ENCODE assay signal across 8 cellular contexts in the genomic region with DNA sequence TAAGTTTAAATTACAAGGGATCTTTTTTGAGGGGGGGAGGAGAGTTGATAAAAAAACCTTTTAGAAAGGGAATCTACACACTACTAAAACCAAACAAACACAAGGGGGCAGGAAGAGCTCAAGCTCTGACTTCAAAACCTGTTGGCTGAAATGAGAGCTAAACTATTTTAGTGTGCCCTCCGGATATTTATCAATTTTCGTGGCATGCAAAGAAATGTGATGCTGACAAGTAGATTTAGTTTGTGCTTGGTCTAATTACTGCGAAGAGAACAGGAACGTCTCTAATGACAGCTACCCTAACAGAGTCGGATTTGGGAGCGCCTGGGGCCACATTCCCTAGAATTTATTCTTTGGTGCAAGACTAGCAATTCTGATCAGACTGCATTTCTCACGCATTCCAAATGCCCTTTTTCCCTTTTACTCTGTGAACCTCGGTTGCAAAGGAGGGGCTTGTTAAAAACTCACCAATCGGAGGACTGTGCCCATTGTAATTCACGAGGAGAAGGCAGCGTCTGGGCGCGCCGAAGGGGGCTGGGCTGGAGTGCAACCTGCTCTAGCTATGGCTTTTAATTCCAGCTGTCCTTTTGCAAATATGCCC. TPM values are rescaled to one million over a fixed set of nuclear protein-coding genes. Genes with fewer than 3 reads are reported as not detected.
A peak's percentile ranks its signal among the peaks of the same experiment; 100 is the strongest.
DNase-seq lines count a peak whose midpoint lies in the region; ATAC-seq lines count a peak whose summit lies in the region.

No MANE protein-coding gene starts in this region.

- no peak for ATAC-seq in HG03442 (IDR thresholded peaks at IDR 0.05; ENCODE audit: unreplicated experiment)
- no peak for ATAC-seq in GM18868 (IDR thresholded peaks at IDR 0.05; ENCODE audit: unreplicated experiment)

- H3K18ac ChIP-seq in mesendoderm (ENCODE audit: low read length), result no peak overlapping the region

- H4K8ac ChIP-seq in mesendoderm (ENCODE audit: low read depth, low read length), result no peak overlapping the region

- intact Hi-C loops in activated CD4-positive, alpha-beta memory T cell treated with anti-CD3 and anti-CD28 coated beads for 36 hours (cut with micrococcal nuclease), result loop anchor here (1.0 kb wide), 1 partner anchor 186 kb away; no protein-coding TSS in a partner anchor

- H2AK5ac ChIP-seq in mesendoderm (ENCODE audit: low read length), result no peak overlapping the region

- H3K79me1 ChIP-seq in mesendoderm (ENCODE audit: low read length), result no peaks in the 10 kb centered on the region

- H3K27ac ChIP-seq in mesendoderm (ENCODE audit: low read depth, low read length), result peak overlapping the region; percentile 42

- H3K23ac ChIP-seq in mesendoderm (ENCODE audit: low read length), result no peak overlapping the region

- no CpG with 5 or more reads among the region's 14 CpGs for WGBS in mesendoderm (ENCODE audit: extremely low coverage, insufficient coverage, low lambda C conversion rate)

- no peaks in the 10 kb centered on the region for H3K4me1 ChIP-seq in mesendoderm (ENCODE audit: control insufficient read depth, low read depth, low read length)

- peak overlapping the region; percentile 78 for H3K56ac ChIP-seq in mesendoderm (ENCODE audit: low read length)

- CTCF ChIA-PET in activated CD4-positive, alpha-beta memory T cell treated with anti-CD3 and anti-CD28 coated beads for 36 hours (lab: Charles Lee), result interaction anchor here (0.7 to 1.1 kb wide), 3 partner anchors 11 to 930 kb away, joined by 3 read pairs; no protein-coding TSS in a partner anchor

- no peak overlapping the region for H3K4me3 Mint-ChIP-seq in activated CD4-positive, alpha-beta memory T cell treated with anti-CD3 and anti-CD28 coated beads for 36 hours

- no peaks in the 10 kb centered on the region for H3K9me3 Mint-ChIP-seq in activated CD4-positive, alpha-beta memory T cell treated with anti-CD3 and anti-CD28 coated beads for 36 hours

- no peak overlapping the region for H2BK15ac ChIP-seq in mesendoderm (replicated peaks; ENCODE audit: low read depth)

- H3K27ac Mint-ChIP-seq in activated CD4-positive, alpha-beta memory T cell treated with anti-CD3 and anti-CD28 coated beads for 36 hours, result no peak overlapping the region

- no peaks in the 10 kb centered on the region for H3K36me3 ChIP-seq in mesendoderm (ENCODE audit: control insufficient read depth, insufficient read depth, low read length)

- peak overlapping the region; percentile 83 for H3K4me2 ChIP-seq in mesendoderm (ENCODE audit: low read length)

- H3K4me3 ChIP-seq in mesendoderm (ENCODE audit: low read length), result peak overlapping the region; percentile 67

- H3K79me2 ChIP-seq in mesendoderm (ENCODE audit: control insufficient read depth, insufficient read depth, low read length), result no peaks in the 10 kb centered on the region

- H2BK120ac ChIP-seq in mesendoderm (ENCODE audit: low read depth, low read length), result no peak overlapping the region

- H3K27me3 Mint-ChIP-seq in activated CD4-positive, alpha-beta memory T cell treated with anti-CD3 and anti-CD28 coated beads for 36 hours, result peaks cover 22% of the 10 kb centered on the region

- H3K36me3 Mint-ChIP-seq in activated CD4-positive, alpha-beta memory T cell treated with anti-CD3 and anti-CD28 coated beads for 36 hours, result no peaks in the 10 kb centered on the region

- peak overlapping the region; percentile 59 for H3K9ac ChIP-seq in mesendoderm (ENCODE audit: low read length)

- H3K4ac ChIP-seq in mesendoderm (ENCODE audit: low read depth, low read length), result no peak overlapping the region

- no peak overlapping the region for H4K5ac ChIP-seq in mesendoderm (ENCODE audit: low read length)

- POLR2A ChIA-PET in activated CD4-positive, alpha-beta memory T cell treated with anti-CD3 and anti-CD28 coated beads for 36 hours (lab: Charles Lee), result no interaction called here

- peak; percentile 39 for DNase-seq in COLO829 (ENCODE audit: low spot score)
- peak; percentile 62 for DNase-seq in NCI-H1092 treated with DMSO at 0.1 percent for 48 hours (lab: John Stamatoyannopoulos, UW)
- peak; percentile 20 for DNase-seq in cerebellum (ENCODE audit: low spot score)
- peak; percentile 77 for DNase-seq in mesendoderm
- DNase-seq in T-helper 9 cell, result no peak
- no peak for DNase-seq in activated CD4-positive, alpha-beta memory T cell treated with anti-CD3 and anti-CD28 coated beads for 36 hours

- H3K4me1 Mint-ChIP-seq in activated CD4-positive, alpha-beta memory T cell treated with anti-CD3 and anti-CD28 coated beads for 36 hours (ENCODE audit: low read depth), result no peaks in the 10 kb centered on the region

- no peak overlapping the region for H2BK5ac ChIP-seq in mesendoderm (ENCODE audit: low read length)

- H3K27me3 ChIP-seq in mesendoderm (ENCODE audit: insufficient read depth, low read length, poor library complexity), result no peaks in the 10 kb centered on the region

RNA-seq across cellular contexts. Expression of gene FREM2, which starts 0.8 kb away (rescaled TPM):
- total RNA-seq in cerebellum, result 30.4 TPM
- 2.3 TPM for polyA plus RNA-seq in mesendoderm (2013, experiment 1 of 2)
- 2.4 TPM for polyA plus RNA-seq in mesendoderm (2013, experiment 2 of 2)
- not detected for total RNA-seq in activated CD4-positive, alpha-beta memory T cell treated with anti-CD3 and anti-CD28 coated beads for 36 hours

Comparison
In these comparisons a context has a peak if more than half of its experiments do, and no peak if none do; other contexts are left out.
1. DNase-seq: peak in COLO829 (single experiment), NCI-H1092 treated with DMSO at 0.1 percent for 48 hours (single experiment), cerebellum (single experiment) and mesendoderm (single experiment); none in T-helper 9 cell (single experiment) and activated CD4-positive, alpha-beta memory T cell treated with anti-CD3 and anti-CD28 coated beads for 36 hours (single experiment).
2. RNA of gene FREM2, which starts 0.8 kb away (total RNA-seq): 30.4 TPM in cerebellum (single experiment); not detected in activated CD4-positive, alpha-beta memory T cell treated with anti-CD3 and anti-CD28 coated beads for 36 hours; every median in the first group is over 10 times any median in the second.